Comparison of ENCODE assay signal across 8 cellular contexts in genomic region chr17:77428901-77429734, GRCh38.
DNase-seq lines count a peak whose midpoint lies in the region; ATAC-seq and TF ChIP-seq lines count a peak whose summit lies in the region.

No MANE protein-coding gene starts in this region.

- peak overlapping the region; percentile 12 for H2AK5ac ChIP-seq in neuronal stem cell (ENCODE audit: low read depth, low read length)

- peak overlapping the region; percentile 47 for H3K14ac ChIP-seq in neuronal stem cell (ENCODE audit: low read length)

- H2BK120ac ChIP-seq in neuronal stem cell (ENCODE audit: low read depth, low read length) = no peak overlapping the region

- no peak overlapping the region for H3K4ac ChIP-seq in neuronal stem cell (ENCODE audit: low read length)

- H3K27ac ChIP-seq in ACC112 (ENCODE audit: low read depth, low read length) (peak overlapping the region; percentile 57), endodermal cell (ENCODE audit: low read depth, low read length) (peak overlapping the region; percentile 0), neuronal stem cell (replicated peaks; ENCODE audit: low read length) (no peak overlapping the region)

- no peak for TF ChIP-seq POLR2A in GM18505 (IDR thresholded peaks at IDR 0.05; ENCODE audit: borderline replicate concordance, extremely low read depth, insufficient read depth, insufficient read length)

- H4K91ac ChIP-seq in neuronal stem cell (ENCODE audit: low read depth, low read length, poor library complexity) = no peak overlapping the region

- H3K4me2 ChIP-seq in neuronal stem cell (ENCODE audit: insufficient read depth, low read length, poor library complexity, severe bottlenecking) = no peak overlapping the region

- H3K9me3 Mint-ChIP-seq in endodermal cell = no peaks in the 10 kb centered on the region

- no peaks in the 10 kb centered on the region for H3K27me3 Mint-ChIP-seq in endodermal cell (ENCODE audit: insufficient read depth)

- H3K36me3 ChIP-seq in ACC112 (ENCODE audit: insufficient read depth, low read length) = no peaks in the 10 kb centered on the region
- peaks cover 11% of the 10 kb centered on the region for H3K36me3 ChIP-seq in endodermal cell (ENCODE audit: control insufficient read depth, insufficient read depth, low read length)
- H3K36me3 ChIP-seq in neuronal stem cell (replicated peaks in 1 of 2; ENCODE audit: control insufficient read depth in 2 of 2, insufficient read depth in 2 of 2, low read length in 2 of 2) = peaks cover 0 to 1% of the 10 kb centered on the region in 2 donors

- H3K9me3 ChIP-seq in endodermal cell (ENCODE audit: control insufficient read depth, low read length) (no peaks in the 10 kb centered on the region), neuronal stem cell (replicated peaks in 1 of 2; ENCODE audit: control insufficient read depth in 2 of 2, insufficient read depth in 1 of 2, low read depth in 1 of 2, low read length in 2 of 2) (no peaks in the 10 kb centered on the region)

- no peak overlapping the region for H2BK5ac ChIP-seq in neuronal stem cell (ENCODE audit: low read length)

- 90 to 91% methylated on average over 16 to 24 of the region's 24 CpGs for WGBS in endodermal cell (ENCODE audit: insufficient coverage in 1 of 2, insufficient read length in 1 of 2), 2 experiments
- no CpG with 5 or more reads among the region's 24 CpGs for WGBS in neuronal stem cell (ENCODE audit: extremely low coverage in 2 of 2, insufficient read length in 2 of 2, insufficient replicate concordance in 1 of 2), 2 donors

- H3K4me1 Mint-ChIP-seq in endodermal cell = peaks cover 15% of the 10 kb centered on the region

- H3K27me3 ChIP-seq in ACC112 (ENCODE audit: insufficient read depth, low read length) (no peaks in the 10 kb centered on the region), endodermal cell (ENCODE audit: control insufficient read depth, insufficient read depth, low read length, poor library complexity, severe bottlenecking) (no peaks in the 10 kb centered on the region), neuronal stem cell (ENCODE audit: control insufficient read depth in 3 of 3, insufficient read depth in 3 of 3, low read depth in 1 of 3, low read length in 3 of 3) (no peaks in the 10 kb centered on the region)

- ATAC-seq in GM18505 (IDR thresholded peaks at IDR 0.05; ENCODE audit: unreplicated experiment) (no peak), GM19351 (IDR thresholded peaks at IDR 0.05; ENCODE audit: unreplicated experiment) (no peak)

- DNase-seq in NCI-H524 treated with DMSO at 0.1 percent for 48 hours (lab: John Stamatoyannopoulos, UW) (peak; percentile 54), endodermal cell (no peak), neuronal stem cell (ENCODE audit: low spot score) (no peak), ureter (ENCODE audit: low spot score) (no peak), DMS 273 treated with DMSO at 0.1 percent for 48 hours (lab: John Stamatoyannopoulos, UW) (no peak)

- H3K79me2 ChIP-seq in ACC112 (ENCODE audit: control insufficient read depth, insufficient read depth, low read length, unreplicated experiment) = peaks cover 79% of the 10 kb centered on the region

- no peak overlapping the region for H3K4me3 Mint-ChIP-seq in endodermal cell

- no peak for TF ChIP-seq CTCF in endodermal cell (conservative IDR thresholded peaks at IDR 0.05)

- H3K23ac ChIP-seq in neuronal stem cell (ENCODE audit: low read depth, low read length, poor library complexity) = peak overlapping the region; percentile 45

- no peak overlapping the region for H4K8ac ChIP-seq in neuronal stem cell (ENCODE audit: low read depth, low read length)

- H3K9ac ChIP-seq in endodermal cell (ENCODE audit: extremely low read depth, low read length, poor library complexity, severe bottlenecking) = no peak overlapping the region
- peak overlapping the region; percentile 70 for H3K9ac ChIP-seq in neuronal stem cell (ENCODE audit: low read depth, low read length, poor library complexity)

- H3K4me1 ChIP-seq in ACC112 (ENCODE audit: control insufficient read depth, insufficient read depth, low read length, unreplicated experiment) (peaks cover 77% of the 10 kb centered on the region), endodermal cell (ENCODE audit: control insufficient read depth, insufficient read depth, low read length) (peaks cover 7% of the 10 kb centered on the region), neuronal stem cell (ENCODE audit: control insufficient read depth in 2 of 2, insufficient read depth in 1 of 2, low read depth in 1 of 2, low read length in 2 of 2) (peaks cover 45 to 52% of the 10 kb centered on the region in 2 donors)

- no peak overlapping the region for H3K4me3 ChIP-seq in ACC112 (ENCODE audit: low read depth, low read length)
- H3K4me3 ChIP-seq in endodermal cell (ENCODE audit: low read length) = no peak overlapping the region
- no peak overlapping the region for H3K4me3 ChIP-seq in neuronal stem cell (ENCODE audit: low read length in 2 of 2)

- H3K79me1 ChIP-seq in neuronal stem cell (ENCODE audit: low read depth, low read length) = peaks cover 28% of the 10 kb centered on the region

- H3K18ac ChIP-seq in neuronal stem cell (ENCODE audit: low read length) = peak overlapping the region; percentile 40

- no peaks in the 10 kb centered on the region for H3K36me3 Mint-ChIP-seq in endodermal cell (ENCODE audit: low read depth)

- no peak overlapping the region for H2AFZ ChIP-seq in ACC112 (ENCODE audit: low read length, unreplicated experiment)
- H2AFZ ChIP-seq in neuronal stem cell (ENCODE audit: low read length) = no peak overlapping the region

- peak overlapping the region; percentile 23 for H3K27ac Mint-ChIP-seq in endodermal cell

- H2BK15ac ChIP-seq in neuronal stem cell (ENCODE audit: low read length) = no peak overlapping the region

- no peak overlapping the region for H2BK12ac ChIP-seq in neuronal stem cell (ENCODE audit: low read length)
